Comparison of ENCODE assay signal across 17 cellular contexts in genomic region chr14:68270342-68270741, GRCh38.
DNase-seq lines count a peak whose midpoint lies in the region; ATAC-seq, FAIRE-seq and TF ChIP-seq lines count a peak whose summit lies in the region.
"Had no signal": no experiment of that assay in that cellular context is flagged by ENCODE, and none has a peak within 500 bp of the region (broad histone marks: within the 10 kb centered on the region; RNA-seq: fewer than 3 reads in every experiment).

No MANE protein-coding gene starts in this region.

- TF ChIP-seq CTCF in heart right ventricle (IDR thresholded peaks at IDR 0.05) (no peak), right atrium auricular region (IDR thresholded peaks at IDR 0.05) (no peak)

- DNase-seq in heart right ventricle (no peak), right atrium auricular region (ENCODE audit: low spot score) (no peak), GM12891 (ENCODE audit: insufficient read length, low spot score) (no peak)
- DNase-seq in activated CD4-positive, alpha-beta T cell treated with anti-CD3 and anti-CD28 coated beads, Interleukin-2, amount 50 U/mL, for 4 hours: no peak
- DNase-seq in effector CD8-positive, alpha-beta T cell (lab: John Stamatoyannopoulos, UW): no peak
- DNase-seq: activated CD4-positive, CD25-positive, alpha-beta regulatory T cell treated with anti-CD3 and anti-CD28 coated beads, Interleukin-2, amount 50 U/mL, for 72 hours; caudate nucleus; CD4-positive, CD25-positive, alpha-beta regulatory T cell; DMS79; left cardiac atrium; naive thymus-derived CD8-positive, alpha-beta T cell; NCI-H1417; posterior cingulate gyrus; RPMI8226 had no signal

- FAIRE-seq in endometrium (lab: Jason Lieb, UNC) (peak; percentile 59), GM12891 (lab: Jason Lieb, UNC) (no peak)

- no peak overlapping the region for H3K4me3 ChIP-seq in heart right ventricle
- no peak overlapping the region for H3K4me3 ChIP-seq in right atrium auricular region
- H3K4me3 ChIP-seq in muscle layer of colon (ENCODE audit: low read depth in 1 of 2, low read length in 2 of 2): no peak overlapping the region
- H3K4me3 ChIP-seq in urinary bladder (ENCODE audit: low read depth, low read length): no peak overlapping the region

- H3K27ac ChIP-seq in heart right ventricle: peak overlapping the region in 8 of 10 donors; percentile 15 to 86 (median 49)
- peak overlapping the region in 1 of 2 donors; percentile 25 for H3K27ac ChIP-seq in right atrium auricular region
- peak overlapping the region; percentile 61 for H3K27ac ChIP-seq in muscle layer of colon (ENCODE audit: low read depth, low read length)
- H3K27ac ChIP-seq in urinary bladder (ENCODE audit: low read depth): peak overlapping the region; percentile 45

- peak in 6 of 8 donors; percentile 41 to 62 (median 55) for ATAC-seq in heart right ventricle
- ATAC-seq: naive thymus-derived CD8-positive, alpha-beta T cell had no signal

- H3K36me3 ChIP-seq in heart right ventricle (no peaks in the 10 kb centered on the region), right atrium auricular region (no peaks in the 10 kb centered on the region), muscle layer of colon (ENCODE audit: insufficient read depth, low read length) (no peaks in the 10 kb centered on the region), urinary bladder (ENCODE audit: insufficient read depth) (no peaks in the 10 kb centered on the region)

- no peak for TF ChIP-seq POLR2A in GM12891 (IDR thresholded peaks at IDR 0.05; ENCODE audit: low read depth, low read length)

- H3K9me3 ChIP-seq in heart right ventricle (no peaks in the 10 kb centered on the region), right atrium auricular region (no peaks in the 10 kb centered on the region), muscle layer of colon (ENCODE audit: low read length) (no peaks in the 10 kb centered on the region)

- H3K4me1 ChIP-seq in heart right ventricle: peaks cover 0 to 70% (median 12%) of the 10 kb centered on the region in 9 donors
- peaks cover 0 to 12% of the 10 kb centered on the region in 2 donors for H3K4me1 ChIP-seq in right atrium auricular region
- peaks cover 52% of the 10 kb centered on the region for H3K4me1 ChIP-seq in muscle layer of colon (ENCODE audit: insufficient read depth, low read length)
- no peaks in the 10 kb centered on the region for H3K4me1 ChIP-seq in urinary bladder (ENCODE audit: insufficient read depth)

- no peak overlapping the region for H3K9ac ChIP-seq in muscle layer of colon (ENCODE audit: low read length)

- intact Hi-C loops in heart right ventricle (cut with DNase I): no loop called here

- WGBS in heart right ventricle, 2 donors: 65 to 68% methylated on average over 2 of the region's 2 CpGs
- 20% methylated on average over 2 of the region's 2 CpGs for WGBS in urinary bladder

- no peaks in the 10 kb centered on the region for H3K27me3 ChIP-seq in heart right ventricle
- no peaks in the 10 kb centered on the region for H3K27me3 ChIP-seq in right atrium auricular region
- H3K27me3 ChIP-seq in muscle layer of colon (ENCODE audit: control insufficient read depth in 1 of 2, insufficient read depth in 2 of 2, low read length in 2 of 2): no peaks in the 10 kb centered on the region

TF ChIP-seq in GM12891, 5 proteins besides CTCF, POLR2A, EP300 and RAD21:
- TF ChIP-seq TAF1 (IDR thresholded peaks at IDR 0.05; ENCODE audit: low read depth, low read length): no peak
- TF ChIP-seq POLR2AphosphoS5 (IDR thresholded peaks at IDR 0.05; ENCODE audit: low read depth, low read length): no peak
- no peak for TF ChIP-seq PAX5 (IDR thresholded peaks at IDR 0.05; ENCODE audit: insufficient read depth, low read length, severe bottlenecking)
- no peak for TF ChIP-seq SPI1 (IDR thresholded peaks at IDR 0.05; ENCODE audit: low read depth, low read length)
- no peak for TF ChIP-seq POU2F2 (IDR thresholded peaks at IDR 0.05; ENCODE audit: low read depth, low read length)
